In genomic region chr1:118101989-118102388, GRCh38 we compare ENCODE assay signal across 24 cellular contexts.
"Had no signal": no experiment of that assay in that cellular context is flagged by ENCODE, and none has a peak within 500 bp of the region (broad histone marks: within the 10 kb centered on the region; RNA-seq: fewer than 3 reads in every experiment).

No MANE protein-coding gene starts in this region.

- H3K79me2 ChIP-seq: hepatocyte, parathyroid adenoma had no signal

- H2AFZ ChIP-seq: hepatocyte, parathyroid adenoma had no signal

- DNase-seq: activated CD4-positive, alpha-beta T cell treated with anti-CD3 and anti-CD28 coated beads for 4 hours; activated CD4-positive, alpha-beta T cell treated with anti-CD3 and anti-CD28 coated beads, Interleukin-2, amount 50 U/mL, for 48 hours; activated CD4-positive, CD25-positive, alpha-beta regulatory T cell; activated effector memory CD4-positive, alpha-beta T cell treated with Interleukin-2 at 50 U/mL for 16 hours; activated naive CD4-positive, alpha-beta T cell treated with anti-CD3 and anti-CD28 coated beads for 36 hours; activated naive CD8-positive, alpha-beta T cell treated with anti-CD3 and anti-CD28 coated beads, Interleukin-2, amount 10 ng/mL, durations not matched to agents 7 days and 5 days; activated T-cell treated with anti-CD3 and anti-CD28 coated beads, Interleukin-2, amount 50 U/mL, for 72 hours; amygdala; effector memory CD4-positive, alpha-beta T cell; glutamatergic neuron; immature natural killer cell; kidney glomerular epithelial cell; left ventricle myocardium inferior; midbrain; natural killer cell; right lobe of liver; stimulated activated CD4-positive, alpha-beta T cell treated with anti-CD3 and anti-CD28 coated beads, Interleukin-4, amount 100 ng/mL, for 1 hour; stimulated activated naive CD4-positive, alpha-beta T cell treated with Interleukin-2 at 50 U/mL for 16 hours; upper lobe of right lung had no signal

- H3K27ac ChIP-seq: hepatocyte, left ventricle myocardium inferior, neutrophil, parathyroid adenoma, right lobe of liver, upper lobe of right lung had no signal

- H3K9me3 ChIP-seq: body of pancreas, left ventricle myocardium inferior, neutrophil, right lobe of liver, upper lobe of right lung had no signal

- H3K4me3 ChIP-seq: body of pancreas, hepatocyte, left ventricle myocardium inferior, right lobe of liver, skin epidermis, upper lobe of right lung had no signal

- H3K36me3 ChIP-seq: left ventricle myocardium inferior, neutrophil, right lobe of liver, upper lobe of right lung had no signal

- H3K27me3 ChIP-seq: body of pancreas, hepatocyte, neutrophil, right lobe of liver, upper lobe of right lung had no signal

- H3K4me1 ChIP-seq: left ventricle myocardium inferior, parathyroid adenoma, upper lobe of right lung had no signal

- H3K4me2 ChIP-seq: hepatocyte had no signal
